In the genomic region with DNA sequence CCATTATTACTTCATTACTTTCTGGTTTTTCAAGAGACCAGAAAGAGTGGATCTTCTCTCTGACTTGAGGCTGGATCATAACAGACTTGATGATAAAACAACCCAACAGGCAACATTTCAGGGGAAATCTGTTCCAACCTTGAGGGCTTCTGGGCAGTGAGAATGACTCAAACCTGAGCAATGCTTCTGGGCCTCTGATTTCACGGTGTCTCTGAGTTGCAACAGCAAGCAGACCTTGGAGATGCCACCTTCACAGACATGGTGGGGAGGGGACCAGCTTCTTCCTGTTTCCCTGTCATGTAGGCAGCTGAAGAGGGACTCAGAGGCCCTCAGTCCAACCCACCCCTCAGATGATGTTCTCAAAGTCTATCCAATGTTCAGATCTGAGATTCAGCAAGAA, we compare ENCODE assay signal across 17 cellular contexts.
DNase-seq lines count a peak whose midpoint lies in the region; ATAC-seq and TF ChIP-seq lines count a peak whose summit lies in the region.
"Had no signal": no experiment of that assay in that cellular context is flagged by ENCODE, and none has a peak within 500 bp of the region (broad histone marks: within the 10 kb centered on the region; RNA-seq: fewer than 3 reads in every experiment).

No MANE protein-coding gene starts in this region.

- ATAC-seq in HCT116: no peak
- ATAC-seq in upper lobe of left lung (ENCODE audit: low FRiP score in 2 of 2): no peak
- no peak for ATAC-seq in sciatic nerve
- no peak for ATAC-seq in psoas muscle
- ATAC-seq: activated CD8-positive, alpha-beta T cell treated with anti-CD3 and anti-CD28 coated beads for 36 hours; left cardiac atrium had no signal

- no peak for TF ChIP-seq RAD21 in HCT116 (IDR thresholded peaks at IDR 0.05; ENCODE audit: low read depth)

- H3K9me3 ChIP-seq in HCT116 (ENCODE audit: control insufficient read depth in 1 of 2, insufficient read depth in 1 of 2, low read depth in 1 of 2, low read length in 2 of 2) (no peaks in the 10 kb centered on the region), upper lobe of left lung (no peaks in the 10 kb centered on the region), psoas muscle (peaks cover 1% of the 10 kb centered on the region)
- H3K9me3 ChIP-seq: BE2C had no signal

- CTCF ChIA-PET in HCT116 (lab: Charles Lee): interaction anchor here (1.2 kb wide), 1 partner anchor 84 kb away, joined by 3 read pairs; no protein-coding TSS in a partner anchor

- no peaks in the 10 kb centered on the region for H3K79me2 ChIP-seq in HCT116 (ENCODE audit: insufficient read depth, low read length)
- H3K79me2 ChIP-seq: hepatocyte had no signal

- RAD21 ChIA-PET in HCT116 (lab: Charles Lee; ENCODE audit: low non-redundant PET in 1 of 2, low total read pairs in 2 of 2, uncharacterized antibody in 2 of 2, unreplicated experiment in 2 of 2): no interaction called here

- H3K27ac ChIP-seq in HCT116 (ENCODE audit: low read depth, low read length) (no peak overlapping the region), upper lobe of left lung (no peak overlapping the region), psoas muscle (no peak overlapping the region)
- H3K27ac ChIP-seq: hepatocyte, neural progenitor cell, VCaP had no signal

- peak; percentile 31 for DNase-seq in AG09309 (ENCODE audit: low read depth)
- DNase-seq in HCT116 (ENCODE audit: low read depth, low spot score): peak; percentile 19
- peak; percentile 25 for DNase-seq in amniotic stem cell (lab: John Stamatoyannopoulos, UW)
- peak; percentile 69 to 93 for DNase-seq in foreskin fibroblast
- DNase-seq in upper lobe of left lung: no peak
- DNase-seq in sciatic nerve (ENCODE audit: low spot score): no peak
- DNase-seq in SW 1271 (lab: John Stamatoyannopoulos, UW): no peak
- DNase-seq in psoas muscle: no peak
- DNase-seq: activated CD8-positive, alpha-beta T cell treated with anti-CD3 and anti-CD28 coated beads for 36 hours; BE2C; left cardiac atrium; midbrain; NCI-H2171 treated with DMSO at 0.1 percent for 48 hours; T-helper 1 cell had no signal

- no peak overlapping the region for H3K4me3 ChIP-seq in AG09309 (ENCODE audit: control insufficient read depth, low read depth, low read length)
- H3K4me3 ChIP-seq in HCT116 (replicated peaks in 1 of 2; ENCODE audit: low read depth in 1 of 2, low read length in 2 of 2): no peak overlapping the region
- no peak overlapping the region for H3K4me3 ChIP-seq in foreskin fibroblast (ENCODE audit: low read depth in 1 of 2, low read length in 2 of 2)
- H3K4me3 ChIP-seq in upper lobe of left lung: no peak overlapping the region
- no peak overlapping the region for H3K4me3 ChIP-seq in psoas muscle
- H3K4me3 ChIP-seq: hepatocyte, neural progenitor cell had no signal

- H3K27me3 ChIP-seq in HCT116 (ENCODE audit: insufficient read depth, low read length): peaks cover 18% of the 10 kb centered on the region; the same call in 1 of the 2 replicates
- no peaks in the 10 kb centered on the region for H3K27me3 ChIP-seq in upper lobe of left lung
- H3K27me3 ChIP-seq in psoas muscle (ENCODE audit: insufficient read depth in 3 of 3, low read length in 2 of 3): peaks cover 0 to 3% (median 0%) of the 10 kb centered on the region in 3 donors
- H3K27me3 ChIP-seq: BE2C, hepatocyte, neural progenitor cell had no signal

- no peak overlapping the region for H2AFZ ChIP-seq in HCT116 (ENCODE audit: low read depth, low read length, poor library complexity, severe bottlenecking)
- H2AFZ ChIP-seq: hepatocyte, neural progenitor cell had no signal

- POLR2A ChIA-PET in HCT116 (lab: Charles Lee): no interaction called here

- H3K9me2 ChIP-seq in HCT116 (ENCODE audit: insufficient read depth): no peaks in the 10 kb centered on the region

- WGBS in upper lobe of left lung, 2 donors: 80 to 83% methylated on average over 1 of the region's 1 CpG
- WGBS in psoas muscle, 3 donors: 59 to 81% (median 80%) methylated on average over 1 of the region's 1 CpG

- BruUV-seq in HCT116 (replicated peaks; lab: Mats Ljungman, UMichigan): no TSS peak

- no peak overlapping the region for H3K4me2 ChIP-seq in HCT116 (ENCODE audit: low read length)
- H3K4me2 ChIP-seq: hepatocyte, neural progenitor cell had no signal

- intact Hi-C loops in HCT116 (cut with micrococcal nuclease) (no loop called here), sciatic nerve (cut with DNase I) (loop anchor here (5.0 kb wide), 1 partner anchor 978 kb away; no protein-coding TSS in a partner anchor), psoas muscle (cut with DNase I) (no loop called here)

- no peaks in the 10 kb centered on the region for H4K20me1 ChIP-seq in HCT116 (ENCODE audit: insufficient read depth)

- H3K4me1 ChIP-seq in HCT116 (ENCODE audit: control insufficient read depth in 1 of 2, insufficient read depth in 2 of 2, low read length in 2 of 2) (peaks cover 0 to 14% of the 10 kb centered on the region in 2 experiments; a peak in 1 of 4 replicates), upper lobe of left lung (no peaks in the 10 kb centered on the region), psoas muscle (no peaks in the 10 kb centered on the region)
- H3K4me1 ChIP-seq: BE2C had no signal

- TF ChIP-seq EP300 in upper lobe of left lung (IDR thresholded peaks at IDR 0.05): no peak

- TF ChIP-seq POLR2A in HCT116 (IDR thresholded peaks at IDR 0.05; ENCODE audit: borderline replicate concordance, extremely low read depth, insufficient read depth, insufficient read length): no peak
- no peak for TF ChIP-seq POLR2A in upper lobe of left lung (IDR thresholded peaks at IDR 0.05)

- TF ChIP-seq CTCF in AG09309 (IDR thresholded peaks at IDR 0.05; ENCODE audit: control insufficient read depth, insufficient read depth, low read depth, low read length, missing control alignments): no peak
- TF ChIP-seq CTCF in HCT116 (IDR thresholded peaks at IDR 0.05 in 2 of 3, conservative IDR thresholded peaks at IDR 0.05 in 1 of 3; ENCODE audit: borderline replicate concordance in 1 of 3, insufficient read depth in 1 of 3, low read depth in 2 of 3, low read length in 2 of 3): no peak
- TF ChIP-seq CTCF in foreskin fibroblast (IDR thresholded peaks at IDR 0.05; ENCODE audit: low read depth, low read length): no peak
- TF ChIP-seq CTCF in upper lobe of left lung (IDR thresholded peaks at IDR 0.05): no peak
- no peak for TF ChIP-seq CTCF in psoas muscle (IDR thresholded peaks at IDR 0.05)

- no peaks in the 10 kb centered on the region for H3K36me3 ChIP-seq in HCT116 (ENCODE audit: control insufficient read depth in 1 of 2, insufficient read depth in 2 of 2, low read length in 2 of 2)
- H3K36me3 ChIP-seq in upper lobe of left lung: no peaks in the 10 kb centered on the region
- no peaks in the 10 kb centered on the region for H3K36me3 ChIP-seq in psoas muscle (ENCODE audit: insufficient read depth in 1 of 2, low read depth in 1 of 2)
- H3K36me3 ChIP-seq: BE2C, neural progenitor cell had no signal

- H3K9ac ChIP-seq in HCT116 (ENCODE audit: low read length): no peak overlapping the region
- H3K9ac ChIP-seq: neural progenitor cell had no signal

TF ChIP-seq in HCT116, 20 proteins besides CTCF, POLR2A, EP300 and RAD21 (continues in another document):
- no peak for TF ChIP-seq EZH2phosphoT487 (IDR thresholded peaks at IDR 0.05; ENCODE audit: borderline replicate concordance)
- peak; percentile 47; the same call in 1 of the 2 replicates for TF ChIP-seq CBX3 (IDR thresholded peaks at IDR 0.05; ENCODE audit: low read depth)
- TF ChIP-seq ZNF274 (IDR thresholded peaks at IDR 0.05; ENCODE audit: low read depth, low read length): no peak
- peak; percentile 35; the same call in 1 of the 2 replicates for TF ChIP-seq SP1 (IDR thresholded peaks at IDR 0.05; ENCODE audit: low read depth)
- no peak for TF ChIP-seq TCF7L2 (IDR thresholded peaks at IDR 0.05; ENCODE audit: borderline replicate concordance, extremely low read depth, insufficient read depth, insufficient read length)
- TF ChIP-seq JUND (IDR thresholded peaks at IDR 0.05): peak; percentile 61; the same call in 1 of the 2 replicates
- TF ChIP-seq ZFX (IDR thresholded peaks at IDR 0.05): no peak
- peak; percentile 86 for TF ChIP-seq CEBPB (IDR thresholded peaks at IDR 0.05; ENCODE audit: low read depth)
- TF ChIP-seq YY1 (IDR thresholded peaks at IDR 0.05; ENCODE audit: extremely low read depth, insufficient replicate concordance, low read depth, low read length): no peak
- TF ChIP-seq POLR2AphosphoS5 (IDR thresholded peaks at IDR 0.05; ENCODE audit: low read depth, low read length): peak; percentile 21; the same call in 1 of the 2 replicates
- no peak for TF ChIP-seq EZH2 (IDR thresholded peaks at IDR 0.05)
- no peak for TF ChIP-seq SIN3A (IDR thresholded peaks at IDR 0.05; ENCODE audit: low read depth)
- TF ChIP-seq, protein P1, sequence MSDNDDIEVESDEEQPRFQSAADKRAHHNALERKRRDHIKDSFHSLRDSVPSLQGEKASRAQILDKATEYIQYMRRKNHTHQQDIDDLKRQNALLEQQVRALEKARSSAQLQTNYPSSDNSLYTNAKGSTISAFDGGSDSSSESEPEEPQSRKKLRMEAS (IDR thresholded peaks at IDR 0.05): peak; percentile 25; the same call in 1 of the 2 replicates
- TF ChIP-seq SRF (IDR thresholded peaks at IDR 0.05; ENCODE audit: low read depth): no peak
- no peak for TF ChIP-seq ZBTB33 (IDR thresholded peaks at IDR 0.05; ENCODE audit: extremely low read depth, insufficient replicate concordance, low read length)
- no peak for TF ChIP-seq ELF1 (IDR thresholded peaks at IDR 0.05; ENCODE audit: borderline replicate concordance, low read depth)
- TF ChIP-seq EGR1 (IDR thresholded peaks at IDR 0.05; ENCODE audit: low read depth): no peak
- TF ChIP-seq FOSL1 (IDR thresholded peaks at IDR 0.05; ENCODE audit: low read depth): peak; percentile 55
- no peak for TF ChIP-seq ATF3 (IDR thresholded peaks at IDR 0.05)

Comparison
In these comparisons a context has a peak if more than half of its experiments do, and no peak if none do; other contexts are left out.
1. DNase-seq: peak in AG09309 (single experiment), HCT116 (single experiment), amniotic stem cell (single experiment) and foreskin fibroblast (2 of 2); none in upper lobe of left lung (0 of 2), sciatic nerve (single experiment), SW 1271 (0 of 2) and psoas muscle (0 of 2).